Comparison of ENCODE assay signal across 2 cellular contexts in the genomic region with DNA sequence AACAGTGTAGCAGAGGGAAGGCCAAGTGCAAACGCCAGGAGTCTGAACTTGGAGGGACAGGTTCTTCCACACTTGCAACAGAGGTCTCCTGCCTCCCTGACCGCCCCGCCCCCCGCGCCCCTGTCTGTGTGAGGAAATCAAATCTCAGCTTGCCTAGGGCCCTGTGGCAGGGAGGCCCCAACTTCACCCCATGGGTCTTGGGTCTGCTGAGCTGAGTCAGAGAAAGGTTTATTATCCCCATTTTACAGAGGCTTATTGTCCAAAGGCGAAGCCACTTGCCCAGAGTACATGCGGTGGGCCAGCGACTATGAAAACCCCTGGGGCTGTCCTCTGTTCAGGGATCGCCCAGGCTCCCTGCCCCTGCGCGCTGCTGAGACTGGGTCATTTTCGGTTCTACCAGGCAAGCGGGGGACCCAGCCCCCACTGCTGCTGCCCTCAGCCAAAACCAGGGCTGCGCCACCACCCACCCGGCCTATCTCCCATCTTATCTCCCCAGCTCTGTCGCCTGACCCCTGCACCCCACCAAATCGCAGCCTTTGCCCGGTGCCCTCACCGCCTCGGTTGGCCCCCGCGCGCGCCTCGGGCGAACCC.
TF ChIP-seq lines count a peak whose summit lies in the region.

No MANE protein-coding gene starts in this region.

TF ChIP-seq in GM12878, 131 proteins besides CTCF, POLR2A, EP300 and RAD21:
- TF ChIP-seq, protein P1, sequence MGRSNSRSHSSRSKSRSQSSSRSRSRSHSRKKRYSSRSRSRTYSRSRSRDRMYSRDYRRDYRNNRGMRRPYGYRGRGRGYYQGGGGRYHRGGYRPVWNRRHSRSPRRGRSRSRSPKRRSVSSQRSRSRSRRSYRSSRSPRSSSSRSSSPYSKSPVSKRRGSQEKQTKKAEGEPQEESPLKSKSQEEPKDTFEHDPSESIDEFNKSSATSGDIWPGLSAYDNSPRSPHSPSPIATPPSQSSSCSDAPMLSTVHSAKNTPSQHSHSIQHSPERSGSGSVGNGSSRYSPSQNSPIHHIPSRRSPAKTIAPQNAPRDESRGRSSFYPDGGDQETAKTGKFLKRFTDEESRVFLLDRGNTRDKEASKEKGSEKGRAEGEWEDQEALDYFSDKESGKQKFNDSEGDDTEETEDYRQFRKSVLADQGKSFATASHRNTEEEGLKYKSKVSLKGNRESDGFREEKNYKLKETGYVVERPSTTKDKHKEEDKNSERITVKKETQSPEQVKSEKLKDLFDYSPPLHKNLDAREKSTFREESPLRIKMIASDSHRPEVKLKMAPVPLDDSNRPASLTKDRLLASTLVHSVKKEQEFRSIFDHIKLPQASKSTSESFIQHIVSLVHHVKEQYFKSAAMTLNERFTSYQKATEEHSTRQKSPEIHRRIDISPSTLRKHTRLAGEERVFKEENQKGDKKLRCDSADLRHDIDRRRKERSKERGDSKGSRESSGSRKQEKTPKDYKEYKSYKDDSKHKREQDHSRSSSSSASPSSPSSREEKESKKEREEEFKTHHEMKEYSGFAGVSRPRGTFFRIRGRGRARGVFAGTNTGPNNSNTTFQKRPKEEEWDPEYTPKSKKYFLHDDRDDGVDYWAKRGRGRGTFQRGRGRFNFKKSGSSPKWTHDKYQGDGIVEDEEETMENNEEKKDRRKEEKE (IDR thresholded peaks at IDR 0.05) = no peak
- TF ChIP-seq STAT1 (conservative IDR thresholded peaks at IDR 0.05) (no peak), NR2F1 (conservative IDR thresholded peaks at IDR 0.05) (peak; percentile 58; the same call in 1 of the 2 replicates), SMAD1 (IDR thresholded peaks at IDR 0.05; ENCODE audit: low read depth, partially characterized antibody) (no peak), ATF7 (IDR thresholded peaks at IDR 0.05; ENCODE audit: low read depth) (no peak), MYC (IDR thresholded peaks at IDR 0.05; ENCODE audit: insufficient read depth, insufficient read length, insufficient replicate concordance, low read length, severe bottlenecking) (no peak), HDAC6 (IDR thresholded peaks at IDR 0.05; ENCODE audit: unreplicated experiment) (no peak), GATAD2B (conservative IDR thresholded peaks at IDR 0.05; ENCODE audit: low read depth) (no peak), MYB (IDR thresholded peaks at IDR 0.05; ENCODE audit: borderline replicate concordance, low read depth, low read length) (no peak), ETV6 (conservative IDR thresholded peaks at IDR 0.05 in 1 of 2, IDR thresholded peaks at IDR 0.05 in 1 of 2; ENCODE audit: borderline replicate concordance in 1 of 2, low read depth in 1 of 2) (no peak), FOS (IDR thresholded peaks at IDR 0.05; ENCODE audit: borderline replicate concordance, extremely low read depth, insufficient read length) (no peak), ZNF687 (IDR thresholded peaks at IDR 0.05) (0 out of 2 replicates have a peak, but pooled peaks have one; percentile 17), STAT3 (IDR thresholded peaks at IDR 0.05; ENCODE audit: low read depth, low read length) (no peak), RFX5 (IDR thresholded peaks at IDR 0.05; ENCODE audit: low read depth, low read length) (no peak), RBBP5 (conservative IDR thresholded peaks at IDR 0.05) (no peak), RAD51 (IDR thresholded peaks at IDR 0.05) (no peak), TAF1 (IDR thresholded peaks at IDR 0.05; ENCODE audit: borderline replicate concordance, low read depth, low read length) (no peak), SUZ12 (IDR thresholded peaks at IDR 0.05; ENCODE audit: unreplicated experiment) (no peak), RELA (IDR thresholded peaks at IDR 0.05; ENCODE audit: borderline replicate concordance, partially characterized antibody) (no peak), BHLHE40 (IDR thresholded peaks at IDR 0.05; ENCODE audit: borderline replicate concordance in 1 of 2, low read depth in 2 of 2, low read length in 1 of 2) (no peak), DPF2 (IDR thresholded peaks at IDR 0.05) (0 out of 2 replicates have a peak, but pooled peaks have one; percentile 44), BACH1 (IDR thresholded peaks at IDR 0.05; ENCODE audit: borderline replicate concordance) (no peak), HCFC1 (IDR thresholded peaks at IDR 0.05; ENCODE audit: low read length) (no peak), TCF12 (IDR thresholded peaks at IDR 0.05; ENCODE audit: low read depth, low read length) (no peak), MEF2B (IDR thresholded peaks at IDR 0.05; ENCODE audit: partially characterized antibody, poor library complexity, severe bottlenecking) (no peak)

TF ChIP-seq in liver, 16 proteins besides CTCF, POLR2A, EP300 and RAD21:
- TF ChIP-seq HNF4G (IDR thresholded peaks at IDR 0.05) (no peak), EGR1 (IDR thresholded peaks at IDR 0.05; ENCODE audit: low read depth in 2 of 2) (no peak), YY1 (IDR thresholded peaks at IDR 0.05) (no peak)
TF ChIP-seq in liver: peak in this region for 0.
